17 cellular contexts compared by ENCODE assay signal in the genomic region with DNA sequence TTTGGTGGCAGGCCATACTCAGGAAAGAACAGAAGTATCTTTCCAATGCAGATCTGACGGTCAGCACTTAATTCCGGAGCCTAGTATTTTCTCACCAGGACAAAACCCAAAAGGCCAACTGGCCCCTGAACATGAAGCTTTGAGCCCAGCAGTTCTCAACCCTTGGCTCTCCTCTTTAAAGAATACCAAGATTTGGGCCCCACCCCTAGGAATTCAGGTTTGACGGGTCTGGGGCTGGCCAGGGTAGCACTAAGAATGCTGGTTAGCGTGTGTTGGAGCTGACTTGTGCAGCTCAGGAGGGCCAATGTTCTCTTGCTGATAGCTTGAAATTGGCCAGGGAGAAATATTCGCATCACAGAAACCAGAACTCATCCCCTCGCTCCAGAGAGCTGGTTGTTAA.
DNase-seq lines count a peak whose midpoint lies in the region; ATAC-seq, FAIRE-seq and TF ChIP-seq lines count a peak whose summit lies in the region.
"Had no signal": no experiment of that assay in that cellular context is flagged by ENCODE, and none has a peak within 500 bp of the region (broad histone marks: within the 10 kb centered on the region; RNA-seq: fewer than 3 reads in every experiment).

No MANE protein-coding gene starts in this region.

- H3K9me3 ChIP-seq in K562 (replicated peaks; ENCODE audit: control insufficient read depth, insufficient read depth, low read depth, low read length) (no peaks in the 10 kb centered on the region), trophoblast cell (ENCODE audit: insufficient read depth, low read depth, low read length) (peaks cover 2% of the 10 kb centered on the region), tibial nerve (no peaks in the 10 kb centered on the region), stomach (no peaks in the 10 kb centered on the region), ovary (no peaks in the 10 kb centered on the region)
- H3K9me3 ChIP-seq: A549 had no signal

- DNase-seq in H7 (peak; percentile 80), K562 (ENCODE audit: extremely low read depth in 1 of 4, low spot score in 3 of 4) (no peak), iPS-NIHi7 (ENCODE audit: extremely low spot score) (peak; percentile 65), trophoblast cell (peak in 1 of 2 donors; percentile 48), tibial nerve (ENCODE audit: low spot score in 2 of 2) (no peak), stomach (no peak), ovary (no peak)
- DNase-seq: Calu3, HFFc6, MV-4-11, NCI-H1417 treated with DMSO at 0.1 percent for 48 hours, NCI-H2029, NCI-H524, RPMI8226 had no signal

- FAIRE-seq in K562 (lab: Jason Lieb, UNC) = no peak
- FAIRE-seq: A549, G401.6 had no signal

- no peak overlapping the region for H2AK5ac ChIP-seq in trophoblast cell (ENCODE audit: low read length)

- H3K79me1 ChIP-seq in trophoblast cell (ENCODE audit: low read length) = no peaks in the 10 kb centered on the region

- no peaks in the 10 kb centered on the region for H3K9me1 ChIP-seq in K562 (ENCODE audit: control insufficient read depth, insufficient read depth, low read length)

- peak overlapping the region; percentile 38 for H2BK12ac ChIP-seq in trophoblast cell (ENCODE audit: low read length)

- TF ChIP-seq EP300 in K562 (IDR thresholded peaks at IDR 0.05; ENCODE audit: low read length) (no peak), tibial nerve (IDR thresholded peaks at IDR 0.05) (no peak), stomach (IDR thresholded peaks at IDR 0.05) (no peak), ovary (IDR thresholded peaks at IDR 0.05) (no peak)

- no peak overlapping the region for H3K14ac ChIP-seq in trophoblast cell (ENCODE audit: low read length)

- no peak overlapping the region for H2BK120ac ChIP-seq in trophoblast cell (ENCODE audit: insufficient read depth, low read length, poor library complexity)

- TF ChIP-seq POLR2A in K562 (conservative IDR thresholded peaks at IDR 0.05) = no peak
- TF ChIP-seq POLR2A in tibial nerve (IDR thresholded peaks at IDR 0.05) = no peak
- TF ChIP-seq POLR2A in stomach (IDR thresholded peaks at IDR 0.05) = no peak
- TF ChIP-seq POLR2A in ovary (IDR thresholded peaks at IDR 0.05) = no peak

- POLR2A ChIA-PET in K562 (lab: Yijun Ruan, JAX) = no interaction called here

- CTCF ChIA-PET in K562 (lab: Yijun Ruan, JAX; ENCODE audit: low intra/inter-chr PET ratio) = no interaction called here

- no peak overlapping the region for H4K12ac ChIP-seq in trophoblast cell (ENCODE audit: low read depth, low read length)

- no peak overlapping the region for H3K4me3 ChIP-seq in H7 (ENCODE audit: insufficient read depth, low read depth, low read length)
- no peak overlapping the region for H3K4me3 ChIP-seq in K562
- H3K4me3 ChIP-seq in trophoblast cell (ENCODE audit: low read depth, low read length) = no peak overlapping the region
- H3K4me3 ChIP-seq in tibial nerve = no peak overlapping the region
- no peak overlapping the region for H3K4me3 ChIP-seq in stomach
- no peak overlapping the region for H3K4me3 ChIP-seq in ovary
- H3K4me3 ChIP-seq: A549 had no signal

- H3K79me2 ChIP-seq in K562 (ENCODE audit: control insufficient read depth, insufficient read depth, low read length) (no peaks in the 10 kb centered on the region), trophoblast cell (ENCODE audit: control insufficient read depth, insufficient read depth, low read length, poor library complexity) (no peaks in the 10 kb centered on the region)

- H3K4me2 ChIP-seq in K562 (ENCODE audit: insufficient read depth, low read length) = no peak overlapping the region
- no peak overlapping the region for H3K4me2 ChIP-seq in trophoblast cell (ENCODE audit: low read length)
- H3K4me2 ChIP-seq: A549 had no signal

- H2BK5ac ChIP-seq in trophoblast cell (ENCODE audit: low read depth, low read length, poor library complexity) = no peak overlapping the region

- WGBS in K562 (ENCODE audit: insufficient coverage, low coverage, missing lambda C conversion rate) = 4% methylated on average over 6 of the region's 6 CpGs
- WGBS in trophoblast cell (ENCODE audit: extremely low coverage, insufficient coverage, insufficient read length) = no CpG with 5 or more reads among the region's 6 CpGs
- 64 to 84% methylated on average over 6 of the region's 6 CpGs for WGBS in tibial nerve, 2 donors
- 63 to 81% (median 65%) methylated on average over 6 of the region's 6 CpGs for WGBS in stomach, 5 donors
- WGBS in ovary, 3 donors = 56 to 87% (median 65%) methylated on average over 6 of the region's 6 CpGs

- H2AFZ ChIP-seq in K562 (ENCODE audit: low read depth, low read length) (no peak overlapping the region), trophoblast cell (ENCODE audit: insufficient read depth, low read length, poor library complexity) (no peak overlapping the region)

- TF ChIP-seq RAD21 in K562 (CRISPR knock-in tag; conservative IDR thresholded peaks at IDR 0.05 in 1 of 2, IDR thresholded peaks at IDR 0.05 in 1 of 2) = no peak

- no peak overlapping the region for H3K18ac ChIP-seq in trophoblast cell (ENCODE audit: low read length)

- no peak overlapping the region for H3K23ac ChIP-seq in trophoblast cell (ENCODE audit: low read length)

- H3K36me3 ChIP-seq in H7 (replicated peaks; ENCODE audit: control insufficient read depth, insufficient read depth, low read length) = no peaks in the 10 kb centered on the region
- no peaks in the 10 kb centered on the region for H3K36me3 ChIP-seq in K562 (ENCODE audit: control insufficient read depth, insufficient read depth, low read length)
- H3K36me3 ChIP-seq in trophoblast cell (ENCODE audit: control insufficient read depth in 1 of 2, insufficient read depth in 2 of 2, low read length in 2 of 2) = no peaks in the 10 kb centered on the region
- H3K36me3 ChIP-seq in tibial nerve = no peaks in the 10 kb centered on the region
- no peaks in the 10 kb centered on the region for H3K36me3 ChIP-seq in stomach
- no peaks in the 10 kb centered on the region for H3K36me3 ChIP-seq in ovary

- peaks cover 3% of the 10 kb centered on the region; the same call in 1 of the 2 replicates for H4K20me1 ChIP-seq in K562 (replicated peaks; ENCODE audit: control insufficient read depth, insufficient read depth, low read length)

- intact Hi-C loops in K562 (cut with micrococcal nuclease) (no loop called here), stomach (cut with DNase I; ENCODE audit: low total_unique reads) (no loop called here), ovary (cut with DNase I) (no loop called here)

- H3K27ac ChIP-seq in K562 (ENCODE audit: extremely low read depth, low read depth, low read length) (no peak overlapping the region), trophoblast cell (ENCODE audit: low read depth, low read length) (no peak overlapping the region), tibial nerve (no peak overlapping the region), stomach (no peak overlapping the region), ovary (no peak overlapping the region)
- H3K27ac ChIP-seq: A549 had no signal

- no TSS peak for BruUV-seq in K562 (replicated peaks; lab: Mats Ljungman, UMichigan)

- in situ Hi-C loops in K562 (cut with MboI) = no loop called here

- TF ChIP-seq CTCF in K562 (IDR thresholded peaks at IDR 0.05 in 2 of 3, conservative IDR thresholded peaks at IDR 0.05 in 1 of 3; ENCODE audit: insufficient read depth in 2 of 3, low read depth in 1 of 3, low read length in 3 of 3) (no peak), tibial nerve (IDR thresholded peaks at IDR 0.05) (no peak), stomach (IDR thresholded peaks at IDR 0.05) (no peak), ovary (IDR thresholded peaks at IDR 0.05) (no peak)

- H3K27me3 ChIP-seq in H7 (ENCODE audit: control insufficient read depth, insufficient read depth, low read length) = no peaks in the 10 kb centered on the region
- H3K27me3 ChIP-seq in K562 (ENCODE audit: control insufficient read depth in 2 of 2, insufficient read depth in 2 of 2, low read length in 2 of 2) = peaks cover 30 to 66% of the 10 kb centered on the region in 2 experiments
- no peaks in the 10 kb centered on the region for H3K27me3 ChIP-seq in trophoblast cell (ENCODE audit: insufficient read depth, low read length)
- H3K27me3 ChIP-seq in tibial nerve = no peaks in the 10 kb centered on the region
- no peaks in the 10 kb centered on the region for H3K27me3 ChIP-seq in stomach
- H3K27me3 ChIP-seq in ovary = no peaks in the 10 kb centered on the region

- no peak overlapping the region for H3K4ac ChIP-seq in trophoblast cell (ENCODE audit: low read depth, low read length)

- ATAC-seq in K562 (no peak), GM21619 (IDR thresholded peaks at IDR 0.05; ENCODE audit: unreplicated experiment) (no peak)
- ATAC-seq: A549 had no signal

- H4K8ac ChIP-seq in trophoblast cell (ENCODE audit: low read depth, low read length) = no peak overlapping the region

- H3K4me1 ChIP-seq in K562 (replicated peaks in 1 of 2; ENCODE audit: control insufficient read depth in 2 of 2, insufficient read depth in 2 of 2, low read length in 2 of 2) (peaks cover 0 to 7% of the 10 kb centered on the region in 2 experiments; a peak in 2 of 5 replicates), trophoblast cell (ENCODE audit: control insufficient read depth in 1 of 2, insufficient read depth in 2 of 2, low read length in 2 of 2) (peaks cover 12 to 18% of the 10 kb centered on the region in 2 experiments), tibial nerve (no peaks in the 10 kb centered on the region), stomach (no peaks in the 10 kb centered on the region), ovary (ENCODE audit: insufficient read depth) (peaks cover 3% of the 10 kb centered on the region)
- H3K4me1 ChIP-seq: A549 had no signal

- H4K91ac ChIP-seq in trophoblast cell (ENCODE audit: low read depth, low read length) = no peak overlapping the region

- H3K9ac ChIP-seq in K562 (ENCODE audit: insufficient read depth in 1 of 2, low read depth in 2 of 2, low read length in 2 of 2) (no peak overlapping the region), trophoblast cell (ENCODE audit: low read length) (no peak overlapping the region)

TF ChIP-seq in K562, 482 proteins besides CTCF, POLR2A, EP300 and RAD21:
- TF ChIP-seq TEAD4 (IDR thresholded peaks at IDR 0.05; ENCODE audit: low read length) = 0 out of 2 replicates have a peak, but pooled peaks have one; percentile 22
- TF ChIP-seq TEAD4 (CRISPR knock-in tag; IDR thresholded peaks at IDR 0.05; ENCODE audit: borderline replicate concordance) = no peak
- TF ChIP-seq BRD4 (IDR thresholded peaks at IDR 0.05) = no peak
TF ChIP-seq in K562: peak in this region for 1.

Comparison
In these comparisons a context has a peak if more than half of its experiments do, and no peak if none do; other contexts are left out.
1. DNase-seq: peak in H7 (single experiment) and iPS-NIHi7 (single experiment); none in K562 (0 of 4), tibial nerve (0 of 2), stomach (single experiment) and ovary (0 of 5).